Comparison of ENCODE assay signal across 21 cellular contexts in genomic region chr1:52356818-52357355, GRCh38. TPM values are rescaled to one million over a fixed set of nuclear protein-coding genes. Genes with fewer than 3 reads are reported as not detected.
A peak's percentile ranks its signal among the peaks of the same experiment; 100 is the strongest.
DNase-seq lines count a peak whose midpoint lies in the region; ATAC-seq and TF ChIP-seq lines count a peak whose summit lies in the region.
"Had no signal": no experiment of that assay in that cellular context is flagged by ENCODE, and none has a peak within 500 bp of the region (broad histone marks: within the 10 kb centered on the region; RNA-seq: fewer than 3 reads in every experiment).

No MANE protein-coding gene starts in this region.

- DNase-seq in activated T-cell treated with anti-CD3 and anti-CD28 coated beads, Interleukin-2, amount 50 U/mL, for 24 hours: no peak
- DNase-seq in activated T-cell treated with anti-CD3 and anti-CD28 coated beads, Interleukin-2, amount 50 U/mL, for 4 hours: no peak
- DNase-seq in CD8-positive, alpha-beta memory T cell: no peak
- DNase-seq in activated naive CD8-positive, alpha-beta T cell treated with anti-CD3 and anti-CD28 coated beads for 36 hours: no peak
- no peak for DNase-seq in osteocyte (ENCODE audit: extremely low spot score, unreplicated experiment)
- DNase-seq in SK-N-SH: no peak
- DNase-seq in NCI-H69 (lab: John Stamatoyannopoulos, UW): no peak
- DNase-seq: AML-193, C1 segment of cervical spinal cord, DMS53, GF-D8, IMR-90, NCI-H1092 treated with DMSO at 0.1 percent for 48 hours, NCI-H146, NCI-H2029, NCI-H2227 treated with DMSO at 0.1 percent for 48 hours, NCI-H510A, NCI-H748 treated with DMSO at 0.1 percent for 48 hours, PC-9, SHP77 treated with DMSO at 0.1 percent for 48 hours had no signal

- no peak overlapping the region for H3K9ac ChIP-seq in SK-N-SH
- H3K9ac ChIP-seq: KMS-11 had no signal

- no peaks in the 10 kb centered on the region for H3K9me3 ChIP-seq in CD8-positive, alpha-beta memory T cell (ENCODE audit: low read length)
- no peaks in the 10 kb centered on the region for H3K9me3 ChIP-seq in SK-N-SH

- H3K36me3 Mint-ChIP-seq in activated T-cell treated with anti-CD3 and anti-CD28 coated beads, Interleukin-2, amount 50 U/mL, for 24 hours (ENCODE audit: low read depth): peaks cover 100% of the 10 kb centered on the region
- H3K36me3 Mint-ChIP-seq in activated T-cell treated with anti-CD3 and anti-CD28 coated beads, Interleukin-2, amount 50 U/mL, for 4 hours (ENCODE audit: insufficient read depth): peaks cover 53% of the 10 kb centered on the region
- peaks cover 7 to 99% (median 21%) of the 10 kb centered on the region in 3 donors for H3K36me3 Mint-ChIP-seq in CD8-positive, alpha-beta memory T cell
- peaks cover 25% of the 10 kb centered on the region for H3K36me3 Mint-ChIP-seq in activated naive CD8-positive, alpha-beta T cell treated with anti-CD3 and anti-CD28 coated beads for 36 hours
- peaks cover 71% of the 10 kb centered on the region for H3K36me3 Mint-ChIP-seq in osteocyte (ENCODE audit: unreplicated experiment)

- POLR2A ChIA-PET in CD8-positive, alpha-beta memory T cell (lab: Charles Lee): interaction anchor here (1.0 kb wide), 1 partner anchor 11 kb away, joined by 3 read pairs; no protein-coding TSS in a partner anchor
- POLR2A ChIA-PET in SK-N-SH (lab: Yijun Ruan, JAX): interaction anchor here (0.5 kb wide), 1 partner anchor 302 kb away, joined by 3 read pairs; the partner anchor contains the start of gene TXNDC12

- no peak for TF ChIP-seq EP300 in SK-N-SH (IDR thresholded peaks at IDR 0.05; ENCODE audit: borderline replicate concordance in 1 of 2, low read depth in 1 of 2, low read length in 1 of 2)

- H3K4me3 ChIP-seq in CD8-positive, alpha-beta memory T cell (ENCODE audit: low read length): no peak overlapping the region
- no peak overlapping the region for H3K4me3 ChIP-seq in SK-N-SH (ENCODE audit: low read depth in 2 of 2, low read length in 1 of 2)
- H3K4me3 ChIP-seq: PC-9 had no signal

- peaks cover 87% of the 10 kb centered on the region for H3K36me3 ChIP-seq in CD8-positive, alpha-beta memory T cell (ENCODE audit: insufficient read depth, low read length)
- peaks cover 14 to 99% of the 10 kb centered on the region in 2 experiments for H3K36me3 ChIP-seq in SK-N-SH (replicated peaks in 1 of 2; ENCODE audit: control insufficient read depth in 1 of 2, insufficient read depth in 2 of 2, low read length in 1 of 2)

- H3K4me1 ChIP-seq in CD8-positive, alpha-beta memory T cell (ENCODE audit: insufficient read depth, low read length): no peaks in the 10 kb centered on the region
- no peaks in the 10 kb centered on the region for H3K4me1 ChIP-seq in SK-N-SH (ENCODE audit: control insufficient read depth in 1 of 2, insufficient read depth in 2 of 2, low read depth in 1 of 2, low read length in 1 of 2)

- no peak for TF ChIP-seq RAD21 in SK-N-SH (IDR thresholded peaks at IDR 0.05; ENCODE audit: low read length)

- CTCF ChIA-PET in CD8-positive, alpha-beta memory T cell (lab: Charles Lee): no interaction called here
- CTCF ChIA-PET in SK-N-SH (lab: Yijun Ruan, JAX): interaction anchor here (1.5 kb wide), 1 partner anchor 229 kb away, joined by 4 read pairs; no protein-coding TSS in a partner anchor

- no peak overlapping the region for H3K27ac ChIP-seq in CD8-positive, alpha-beta memory T cell (ENCODE audit: low read depth, low read length)
- H3K27ac ChIP-seq in SK-N-SH (ENCODE audit: low read depth in 2 of 2, low read length in 1 of 2): no peak overlapping the region
- H3K27ac ChIP-seq: KMS-11, PC-9 had no signal

- H3K27ac Mint-ChIP-seq in activated T-cell treated with anti-CD3 and anti-CD28 coated beads, Interleukin-2, amount 50 U/mL, for 24 hours: peak overlapping the region; percentile 37
- H3K27ac Mint-ChIP-seq in CD8-positive, alpha-beta memory T cell: peak overlapping the region in 5 of 8 donors; percentile 7 to 67 (median 35)
- peak overlapping the region; percentile 65 for H3K27ac Mint-ChIP-seq in activated naive CD8-positive, alpha-beta T cell treated with anti-CD3 and anti-CD28 coated beads for 36 hours
- peak overlapping the region; percentile 2 for H3K27ac Mint-ChIP-seq in osteocyte (ENCODE audit: unreplicated experiment)

- no peak overlapping the region for H3K4me2 ChIP-seq in SK-N-SH
- H3K4me2 ChIP-seq: KMS-11, PC-9 had no signal

- TF ChIP-seq CTCF in osteocyte (IDR thresholded peaks at IDR 0.05) (no peak), SK-N-SH (IDR thresholded peaks at IDR 0.05) (no peak)

- H3K27me3 ChIP-seq in CD8-positive, alpha-beta memory T cell (ENCODE audit: insufficient read depth, low read length, poor library complexity, severe bottlenecking): no peaks in the 10 kb centered on the region
- no peaks in the 10 kb centered on the region for H3K27me3 ChIP-seq in SK-N-SH (ENCODE audit: insufficient read depth)

- no peaks in the 10 kb centered on the region for H4K20me1 ChIP-seq in SK-N-SH (ENCODE audit: insufficient read depth)

- no peak for ATAC-seq in activated T-cell treated with anti-CD3 and anti-CD28 coated beads, Interleukin-2, amount 50 U/mL, for 4 hours

- H3K4me1 Mint-ChIP-seq in activated T-cell treated with anti-CD3 and anti-CD28 coated beads, Interleukin-2, amount 50 U/mL, for 24 hours (ENCODE audit: low read depth): peaks cover 3% of the 10 kb centered on the region
- peaks cover 7% of the 10 kb centered on the region for H3K4me1 Mint-ChIP-seq in activated T-cell treated with anti-CD3 and anti-CD28 coated beads, Interleukin-2, amount 50 U/mL, for 4 hours (ENCODE audit: low read depth)
- peaks cover 3 to 5% (median 4%) of the 10 kb centered on the region in 3 donors for H3K4me1 Mint-ChIP-seq in CD8-positive, alpha-beta memory T cell
- peaks cover 2% of the 10 kb centered on the region for H3K4me1 Mint-ChIP-seq in activated naive CD8-positive, alpha-beta T cell treated with anti-CD3 and anti-CD28 coated beads for 36 hours
- no peaks in the 10 kb centered on the region for H3K4me1 Mint-ChIP-seq in osteocyte (ENCODE audit: unreplicated experiment)

- no peaks in the 10 kb centered on the region for H3K27me3 Mint-ChIP-seq in activated T-cell treated with anti-CD3 and anti-CD28 coated beads, Interleukin-2, amount 50 U/mL, for 24 hours
- H3K27me3 Mint-ChIP-seq in activated T-cell treated with anti-CD3 and anti-CD28 coated beads, Interleukin-2, amount 50 U/mL, for 4 hours (ENCODE audit: low read depth): no peaks in the 10 kb centered on the region
- no peaks in the 10 kb centered on the region for H3K27me3 Mint-ChIP-seq in CD8-positive, alpha-beta memory T cell
- H3K27me3 Mint-ChIP-seq in activated naive CD8-positive, alpha-beta T cell treated with anti-CD3 and anti-CD28 coated beads for 36 hours: no peaks in the 10 kb centered on the region
- H3K27me3 Mint-ChIP-seq in osteocyte (ENCODE audit: unreplicated experiment): no peaks in the 10 kb centered on the region

- 84% methylated on average over 3 of the region's 8 CpGs for WGBS in SK-N-SH (ENCODE audit: low lambda C conversion rate)

- no peaks in the 10 kb centered on the region for H3F3A ChIP-seq in SK-N-SH (replicated peaks; ENCODE audit: insufficient read depth)

- H3K9me2 ChIP-seq in SK-N-SH: no peaks in the 10 kb centered on the region

- no peaks in the 10 kb centered on the region for H3K9me3 Mint-ChIP-seq in activated T-cell treated with anti-CD3 and anti-CD28 coated beads, Interleukin-2, amount 50 U/mL, for 24 hours
- no peaks in the 10 kb centered on the region for H3K9me3 Mint-ChIP-seq in activated T-cell treated with anti-CD3 and anti-CD28 coated beads, Interleukin-2, amount 50 U/mL, for 4 hours
- H3K9me3 Mint-ChIP-seq in CD8-positive, alpha-beta memory T cell: no peaks in the 10 kb centered on the region
- no peaks in the 10 kb centered on the region for H3K9me3 Mint-ChIP-seq in activated naive CD8-positive, alpha-beta T cell treated with anti-CD3 and anti-CD28 coated beads for 36 hours
- no peaks in the 10 kb centered on the region for H3K9me3 Mint-ChIP-seq in osteocyte (ENCODE audit: unreplicated experiment)

- no peak overlapping the region for H2AFZ ChIP-seq in SK-N-SH (ENCODE audit: low read depth)
- H2AFZ ChIP-seq: PC-9 had no signal

- no peak overlapping the region for H3K4me3 Mint-ChIP-seq in activated T-cell treated with anti-CD3 and anti-CD28 coated beads, Interleukin-2, amount 50 U/mL, for 24 hours
- no peak overlapping the region for H3K4me3 Mint-ChIP-seq in activated T-cell treated with anti-CD3 and anti-CD28 coated beads, Interleukin-2, amount 50 U/mL, for 4 hours
- H3K4me3 Mint-ChIP-seq in CD8-positive, alpha-beta memory T cell: no peak overlapping the region
- no peak overlapping the region for H3K4me3 Mint-ChIP-seq in activated naive CD8-positive, alpha-beta T cell treated with anti-CD3 and anti-CD28 coated beads for 36 hours
- no peak overlapping the region for H3K4me3 Mint-ChIP-seq in osteocyte (ENCODE audit: unreplicated experiment)

- peaks cover 6% of the 10 kb centered on the region; the same call in 1 of the 2 replicates for H3K79me2 ChIP-seq in SK-N-SH (ENCODE audit: insufficient read depth)

TF ChIP-seq in SK-N-SH, 30 proteins besides CTCF, POLR2A, EP300 and RAD21 (continues in another document):
- TF ChIP-seq FOXJ3 (CRISPR knock-in tag; IDR thresholded peaks at IDR 0.05): no peak

RNA-seq across cellular contexts. Expression of gene CC2D1B, which starts 9.1 kb away (rescaled TPM):
- total RNA-seq in activated T-cell treated with anti-CD3 and anti-CD28 coated beads, Interleukin-2, amount 50 U/mL, for 4 hours: 10 to 100 TPM; 35.0 to 40.0 (median 38.9) TPM
- total RNA-seq in CD8-positive, alpha-beta memory T cell: 10 to 100 TPM; 46.2 to 47.8 TPM
- 11.0 TPM for polyA plus RNA-seq in CD8-positive, alpha-beta memory T cell
- total RNA-seq in activated naive CD8-positive, alpha-beta T cell treated with anti-CD3 and anti-CD28 coated beads for 36 hours: 10 to 100 TPM; 26.1 to 26.5 TPM
- total RNA-seq in osteocyte: 40.4 and 44.0 TPM in 2 replicates
- 16.6 and 18.7 TPM in 2 replicates for polyA plus RNA-seq in SK-N-SH (2012; rRNA removed)
- polyA plus RNA-seq in SK-N-SH (2012; cell fraction: cytosol; rRNA removed): 9.5 and 11.7 TPM in 2 replicates
- polyA plus RNA-seq in SK-N-SH (2012; cell fraction: nucleus; rRNA removed): 50.3 and 56.0 TPM in 2 replicates

RNA-seq across cellular contexts. Expression of gene ORC1, which starts 47.3 kb away (rescaled TPM):
- 10 to 100 TPM; 34.8 to 46.2 (median 37.3) TPM for total RNA-seq in activated T-cell treated with anti-CD3 and anti-CD28 coated beads, Interleukin-2, amount 50 U/mL, for 4 hours
- 10 to 100 TPM; 39.8 to 40.6 TPM for total RNA-seq in CD8-positive, alpha-beta memory T cell
- 0.55 TPM for polyA plus RNA-seq in CD8-positive, alpha-beta memory T cell
- 10 to 100 TPM; 54.3 to 54.4 TPM for total RNA-seq in activated naive CD8-positive, alpha-beta T cell treated with anti-CD3 and anti-CD28 coated beads for 36 hours
- total RNA-seq in osteocyte: 1.9 and 3.0 TPM in 2 replicates
- 4.9 and 5.2 TPM in 2 replicates for polyA plus RNA-seq in SK-N-SH (2012; rRNA removed)
- 3.8 and 5.1 TPM in 2 replicates for polyA plus RNA-seq in SK-N-SH (2012; cell fraction: cytosol; rRNA removed)
- 3.9 and 4.9 TPM in 2 replicates for polyA plus RNA-seq in SK-N-SH (2012; cell fraction: nucleus; rRNA removed)

RNA-seq across cellular contexts. Expression of gene PRPF38A, which starts 47.5 kb away (rescaled TPM):
- total RNA-seq in activated T-cell treated with anti-CD3 and anti-CD28 coated beads, Interleukin-2, amount 50 U/mL, for 4 hours: 100 to 1,000 TPM in 2 of 3 donors, 10 to 100 TPM in 1; 94.0 to 113 (median 101) TPM
- 100 to 1,000 TPM; 123 to 126 TPM for total RNA-seq in CD8-positive, alpha-beta memory T cell
- 46.4 TPM for polyA plus RNA-seq in CD8-positive, alpha-beta memory T cell
- 100 to 1,000 TPM; 114 to 119 TPM for total RNA-seq in activated naive CD8-positive, alpha-beta T cell treated with anti-CD3 and anti-CD28 coated beads for 36 hours
- 35.0 and 35.9 TPM in 2 replicates for total RNA-seq in osteocyte
- polyA plus RNA-seq in SK-N-SH (2012; rRNA removed): 20.4 and 24.3 TPM in 2 replicates
- polyA plus RNA-seq in SK-N-SH (2012; cell fraction: cytosol; rRNA removed): 13.8 and 16.8 TPM in 2 replicates
- 45.4 and 52.8 TPM in 2 replicates for polyA plus RNA-seq in SK-N-SH (2012; cell fraction: nucleus; rRNA removed)

Comparison
In these comparisons a context has a peak if more than half of its experiments do, and no peak if none do; other contexts are left out.
1. H3K27ac Mint-ChIP-seq: peak in every context shown above with its lines; median percentile 65 in activated naive CD8-positive, alpha-beta T cell treated with anti-CD3 and anti-CD28 coated beads for 36 hours; 37 in activated T-cell treated with anti-CD3 and anti-CD28 coated beads, Interleukin-2, amount 50 U/mL, for 24 hours; 35 in CD8-positive, alpha-beta memory T cell; 2 in osteocyte.